Comparison of ENCODE assay signal across 16 cellular contexts in the genomic region with DNA sequence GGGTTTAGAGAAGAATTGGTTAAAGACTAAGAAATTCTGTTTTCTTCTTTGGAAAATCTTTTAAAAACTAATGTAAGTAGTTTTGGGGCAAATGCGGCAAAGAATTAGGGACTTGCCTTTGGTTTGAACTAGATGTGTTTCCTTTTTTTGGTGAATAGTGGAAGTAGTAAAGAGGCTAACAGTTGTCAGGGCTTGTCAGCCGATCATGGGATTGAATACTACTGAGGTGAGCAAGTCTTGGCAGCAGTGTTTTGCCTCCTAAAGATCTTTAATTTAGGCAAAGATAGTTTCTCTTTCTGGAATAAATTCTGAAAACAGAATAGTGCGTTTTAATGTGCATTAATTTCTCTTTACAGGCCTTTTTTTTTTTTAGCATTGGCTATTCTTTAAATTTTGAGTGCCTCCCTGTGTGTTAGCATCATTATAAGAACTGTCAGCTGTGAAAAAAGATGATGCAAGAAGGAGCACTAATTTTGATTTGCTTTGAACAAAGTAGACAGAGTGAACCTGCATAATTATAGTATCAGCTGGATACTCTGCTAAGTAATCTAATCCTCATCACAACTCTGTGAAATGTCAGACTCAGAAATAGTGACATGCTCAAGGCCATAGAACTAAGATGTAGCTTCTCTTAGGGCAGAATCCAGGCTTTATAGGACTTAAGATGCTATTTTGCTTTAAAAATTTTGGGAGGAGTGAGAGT. TPM values are rescaled to one million over a fixed set of nuclear protein-coding genes. Genes with fewer than 3 reads are reported as not detected.
DNase-seq lines count a peak whose midpoint lies in the region; ATAC-seq and TF ChIP-seq lines count a peak whose summit lies in the region.
"Had no signal": no experiment of that assay in that cellular context is flagged by ENCODE, and none has a peak within 500 bp of the region (broad histone marks: within the 10 kb centered on the region; RNA-seq: fewer than 3 reads in every experiment).

No MANE protein-coding gene starts in this region.

- peaks cover 52% of the 10 kb centered on the region for H3K4me1 Mint-ChIP-seq in stimulated activated naive CD8-positive, alpha-beta T cell treated with anti-CD3 and anti-CD28 coated beads, Interleukin-15, Interleukin-2, amounts not matched to agents 100 ng/mL and 50 ng/mL, for 24 hours (ENCODE audit: low read depth)
- H3K4me1 Mint-ChIP-seq in activated T-cell treated with anti-CD3 and anti-CD28 coated beads, Interleukin-2, amount 50 U/mL, for 24 hours (ENCODE audit: low read depth) = peaks cover 61% of the 10 kb centered on the region

- H3K27me3 ChIP-seq in foreskin keratinocyte = no peaks in the 10 kb centered on the region
- no peaks in the 10 kb centered on the region for H3K27me3 ChIP-seq in vagina
- H3K27me3 ChIP-seq: left lung had no signal

- H3K27ac Mint-ChIP-seq in stimulated activated naive CD8-positive, alpha-beta T cell treated with anti-CD3 and anti-CD28 coated beads, Interleukin-15, Interleukin-2, amounts not matched to agents 100 ng/mL and 50 ng/mL, for 24 hours = peak overlapping the region; percentile 52
- no peak overlapping the region for H3K27ac Mint-ChIP-seq in activated T-cell treated with anti-CD3 and anti-CD28 coated beads, Interleukin-2, amount 50 U/mL, for 24 hours
- H3K27ac Mint-ChIP-seq: activated naive CD4-positive, alpha-beta T cell treated with anti-CD3 and anti-CD28 coated beads for 36 hours had no signal

- no peaks in the 10 kb centered on the region for H3K9me3 ChIP-seq in vagina
- H3K9me3 ChIP-seq: left lung had no signal

- TF ChIP-seq CTCF in foreskin keratinocyte (conservative IDR thresholded peaks at IDR 0.05) (no peak), vagina (IDR thresholded peaks at IDR 0.05) (no peak)

- peaks cover 27% of the 10 kb centered on the region for H3K36me3 Mint-ChIP-seq in stimulated activated naive CD8-positive, alpha-beta T cell treated with anti-CD3 and anti-CD28 coated beads, Interleukin-15, Interleukin-2, amounts not matched to agents 100 ng/mL and 50 ng/mL, for 24 hours (ENCODE audit: low read depth)
- H3K36me3 Mint-ChIP-seq in activated T-cell treated with anti-CD3 and anti-CD28 coated beads, Interleukin-2, amount 50 U/mL, for 24 hours (ENCODE audit: low read depth) = peaks cover 23% of the 10 kb centered on the region

- no peaks in the 10 kb centered on the region for H3K9me3 Mint-ChIP-seq in stimulated activated naive CD8-positive, alpha-beta T cell treated with anti-CD3 and anti-CD28 coated beads, Interleukin-15, Interleukin-2, amounts not matched to agents 100 ng/mL and 50 ng/mL, for 24 hours
- H3K9me3 Mint-ChIP-seq in activated T-cell treated with anti-CD3 and anti-CD28 coated beads, Interleukin-2, amount 50 U/mL, for 24 hours = no peaks in the 10 kb centered on the region
- H3K9me3 Mint-ChIP-seq: activated naive CD4-positive, alpha-beta T cell treated with anti-CD3 and anti-CD28 coated beads for 36 hours; neural crest cell had no signal

- H3K36me3 ChIP-seq in vagina = no peaks in the 10 kb centered on the region

- TF ChIP-seq POLR2A in vagina (IDR thresholded peaks at IDR 0.05) = no peak

- H3K4me3 Mint-ChIP-seq in stimulated activated naive CD8-positive, alpha-beta T cell treated with anti-CD3 and anti-CD28 coated beads, Interleukin-15, Interleukin-2, amounts not matched to agents 100 ng/mL and 50 ng/mL, for 24 hours = no peak overlapping the region
- H3K4me3 Mint-ChIP-seq in activated T-cell treated with anti-CD3 and anti-CD28 coated beads, Interleukin-2, amount 50 U/mL, for 24 hours = no peak overlapping the region
- H3K4me3 Mint-ChIP-seq: activated naive CD4-positive, alpha-beta T cell treated with anti-CD3 and anti-CD28 coated beads for 36 hours; neural crest cell had no signal

- H3K4me1 ChIP-seq in foreskin keratinocyte = peaks cover 24% of the 10 kb centered on the region
- peaks cover 59% of the 10 kb centered on the region for H3K4me1 ChIP-seq in vagina

- H3K27me3 Mint-ChIP-seq in stimulated activated naive CD8-positive, alpha-beta T cell treated with anti-CD3 and anti-CD28 coated beads, Interleukin-15, Interleukin-2, amounts not matched to agents 100 ng/mL and 50 ng/mL, for 24 hours = no peaks in the 10 kb centered on the region
- no peaks in the 10 kb centered on the region for H3K27me3 Mint-ChIP-seq in activated T-cell treated with anti-CD3 and anti-CD28 coated beads, Interleukin-2, amount 50 U/mL, for 24 hours

- DNase-seq in stimulated activated naive CD8-positive, alpha-beta T cell treated with anti-CD3 and anti-CD28 coated beads, Interleukin-15, Interleukin-2, amounts not matched to agents 100 U/mL and 50 U/mL, for 24 hours = no peak
- DNase-seq in OCI-M1 (lab: John Stamatoyannopoulos, UW) = peak; percentile 22
- DNase-seq in foreskin keratinocyte = peak; percentile 40 to 66
- DNase-seq in vagina (ENCODE audit: extremely low spot score in 2 of 2) = no peak
- no peak for DNase-seq in inferior parietal cortex (ENCODE audit: extremely low spot score)
- DNase-seq in activated T-cell treated with anti-CD3 and anti-CD28 coated beads, Interleukin-2, amount 50 U/mL, for 24 hours = no peak
- DNase-seq: activated naive CD4-positive, alpha-beta T cell treated with anti-CD3 and anti-CD28 coated beads for 36 hours; central memory CD4-positive, alpha-beta T cell; EL; left lung; NCI-H2227 treated with DMSO at 0.1 percent for 48 hours; T-helper 9 cell had no signal

- intact Hi-C loops in vagina (cut with DNase I) = no loop called here

- ATAC-seq in stimulated activated naive CD8-positive, alpha-beta T cell treated with anti-CD3 and anti-CD28 coated beads, Interleukin-15, Interleukin-2, amounts not matched to agents 100 U/mL and 50 U/mL, for 24 hours = no peak
- ATAC-seq in foreskin keratinocyte (peak; percentile 51), HG03432 (IDR thresholded peaks at IDR 0.05; ENCODE audit: unreplicated experiment) (no peak)
- ATAC-seq: left lung had no signal

- no peak overlapping the region for H3K4me3 ChIP-seq in vagina
- H3K4me3 ChIP-seq: left lung, skin epidermis had no signal

- H3K27ac ChIP-seq in foreskin keratinocyte (peak overlapping the region; percentile 39), vagina (peak overlapping the region; percentile 72)
- H3K27ac ChIP-seq: skin epidermis had no signal

RNA-seq across cellular contexts. Expression of gene FBXO34, which starts 31.7 kb away (rescaled TPM):
- 16.3 and 17.3 TPM in 2 replicates for total RNA-seq in foreskin keratinocyte
- polyA plus RNA-seq in foreskin keratinocyte = 5.0 and 6.9 TPM in 2 replicates
- total RNA-seq in vagina = 24.6 TPM

Comparison
In these comparisons a context has a peak if more than half of its experiments do, and no peak if none do; other contexts are left out.
1. DNase-seq: peak in OCI-M1 (single experiment) and foreskin keratinocyte (2 of 2); none in stimulated activated naive CD8-positive, alpha-beta T cell treated with anti-CD3 and anti-CD28 coated beads, Interleukin-15, Interleukin-2, amounts not matched to agents 100 U/mL and 50 U/mL, for 24 hours (single experiment), vagina (0 of 2), inferior parietal cortex (single experiment) and activated T-cell treated with anti-CD3 and anti-CD28 coated beads, Interleukin-2, amount 50 U/mL, for 24 hours (single experiment).